Comparison of ENCODE assay signal across 19 cellular contexts in genomic region chr5:154830596-154830995, GRCh38. TPM values are rescaled to one million over a fixed set of nuclear protein-coding genes. Genes with fewer than 3 reads are reported as not detected.
DNase-seq lines count a peak whose midpoint lies in the region; ATAC-seq and TF ChIP-seq lines count a peak whose summit lies in the region.
"Had no signal": no experiment of that assay in that cellular context is flagged by ENCODE, and none has a peak within 500 bp of the region (broad histone marks: within the 10 kb centered on the region; RNA-seq: fewer than 3 reads in every experiment).

No MANE protein-coding gene starts in this region.

- DNase-seq in activated T-cell treated with anti-CD3 and anti-CD28 coated beads, Interleukin-2, amount 50 U/mL, for 72 hours, result no peak
- no peak for DNase-seq in activated T-cell treated with anti-CD3 and anti-CD28 coated beads, Interleukin-2, amount 50 U/mL, for 4 hours
- DNase-seq in T-cell, result no peak
- no peak for DNase-seq in suprapubic skin (ENCODE audit: low spot score in 2 of 2)
- DNase-seq in head of caudate nucleus, result no peak
- DNase-seq in NCI-H146 (lab: John Stamatoyannopoulos, UW), result no peak
- DNase-seq: COR-L47, cortex of kidney, heart right ventricle, mesenchymal stem cell, NCI-H187 treated with DMSO at 0.1 percent for 48 hours, NCI-H446, trophoblast cell had no signal

- intact Hi-C loops in head of caudate nucleus (cut with DNase I), result no loop called here

- whole genome bisulfite sequencing in esophagus, 2 donors, result 76 to 87% methylated on average over 4 of the region's 4 CpGs
- 69% methylated on average over 4 of the region's 4 CpGs for WGBS in suprapubic skin

- H3K27me3 Mint-ChIP-seq in activated T-cell treated with anti-CD3 and anti-CD28 coated beads, Interleukin-2, amount 50 U/mL, for 72 hours (ENCODE audit: low read depth), result no peaks in the 10 kb centered on the region
- no peaks in the 10 kb centered on the region for H3K27me3 Mint-ChIP-seq in activated T-cell treated with anti-CD3 and anti-CD28 coated beads, Interleukin-2, amount 50 U/mL, for 4 hours (ENCODE audit: low read depth)
- H3K27me3 Mint-ChIP-seq in T-cell, result no peaks in the 10 kb centered on the region

- no peak for ATAC-seq in activated T-cell treated with anti-CD3 and anti-CD28 coated beads, Interleukin-2, amount 50 U/mL, for 72 hours (replicated peaks in 1 of 2)
- ATAC-seq in activated T-cell treated with anti-CD3 and anti-CD28 coated beads, Interleukin-2, amount 50 U/mL, for 4 hours, result no peak
- ATAC-seq in T-cell (replicated peaks in 1 of 4) (no peak), HG03280 (IDR thresholded peaks at IDR 0.05; ENCODE audit: unreplicated experiment) (no peak)
- ATAC-seq: GM12878, GM23338, heart right ventricle had no signal

- CTCF ChIA-PET in T-cell (lab: Charles Lee), result no interaction called here

- no peak for TF ChIP-seq EP300 in suprapubic skin (IDR thresholded peaks at IDR 0.05)

- H3K4me3 Mint-ChIP-seq in activated T-cell treated with anti-CD3 and anti-CD28 coated beads, Interleukin-2, amount 50 U/mL, for 72 hours, result peak overlapping the region in 1 of 2 donors; percentile 11
- no peak overlapping the region for H3K4me3 Mint-ChIP-seq in activated T-cell treated with anti-CD3 and anti-CD28 coated beads, Interleukin-2, amount 50 U/mL, for 4 hours
- H3K4me3 Mint-ChIP-seq in T-cell, result peak overlapping the region in 1 of 3 donors; percentile 68
- H3K4me3 Mint-ChIP-seq: GM23338 had no signal

- POLR2A ChIA-PET in T-cell (lab: Charles Lee), result no interaction called here

- peak overlapping the region; percentile 77 for H3K27ac Mint-ChIP-seq in activated T-cell treated with anti-CD3 and anti-CD28 coated beads, Interleukin-2, amount 50 U/mL, for 72 hours
- H3K27ac Mint-ChIP-seq in T-cell, result peak overlapping the region; percentile 91 to 94
- H3K27ac Mint-ChIP-seq: GM23338 had no signal

- H3K4me3 ChIP-seq in esophagus (ENCODE audit: low read depth in 1 of 2, low read length in 2 of 2) (no peak overlapping the region), suprapubic skin (no peak overlapping the region)
- H3K4me3 ChIP-seq: ascending aorta, GM12878, GM23338, heart right ventricle, MG63 had no signal

- peaks cover 40% of the 10 kb centered on the region for H3K4me1 Mint-ChIP-seq in activated T-cell treated with anti-CD3 and anti-CD28 coated beads, Interleukin-2, amount 50 U/mL, for 72 hours (ENCODE audit: low read depth)
- peaks cover 35% of the 10 kb centered on the region for H3K4me1 Mint-ChIP-seq in activated T-cell treated with anti-CD3 and anti-CD28 coated beads, Interleukin-2, amount 50 U/mL, for 4 hours (ENCODE audit: low read depth)
- H3K4me1 Mint-ChIP-seq in T-cell, result peaks cover 37 to 57% (median 51%) of the 10 kb centered on the region in 3 donors

- no peaks in the 10 kb centered on the region for H3K9me3 Mint-ChIP-seq in activated T-cell treated with anti-CD3 and anti-CD28 coated beads, Interleukin-2, amount 50 U/mL, for 72 hours
- H3K9me3 Mint-ChIP-seq in activated T-cell treated with anti-CD3 and anti-CD28 coated beads, Interleukin-2, amount 50 U/mL, for 4 hours, result no peaks in the 10 kb centered on the region
- no peaks in the 10 kb centered on the region for H3K9me3 Mint-ChIP-seq in T-cell
- H3K9me3 Mint-ChIP-seq: GM23338 had no signal

- TF ChIP-seq CTCF in suprapubic skin (IDR thresholded peaks at IDR 0.05), result no peak

- H3K36me3 ChIP-seq in esophagus (ENCODE audit: control insufficient read depth in 2 of 2, insufficient read depth in 2 of 2, low read length in 1 of 2), result peaks cover 6 to 7% of the 10 kb centered on the region in 2 donors
- H3K36me3 ChIP-seq in suprapubic skin, result peaks cover 45% of the 10 kb centered on the region

- H3K36me3 Mint-ChIP-seq in activated T-cell treated with anti-CD3 and anti-CD28 coated beads, Interleukin-2, amount 50 U/mL, for 72 hours (ENCODE audit: insufficient read depth in 2 of 2), result peaks cover 4 to 16% of the 10 kb centered on the region in 2 donors
- H3K36me3 Mint-ChIP-seq in activated T-cell treated with anti-CD3 and anti-CD28 coated beads, Interleukin-2, amount 50 U/mL, for 4 hours (ENCODE audit: insufficient read depth), result peaks cover 18% of the 10 kb centered on the region
- peaks cover 4% of the 10 kb centered on the region for H3K36me3 Mint-ChIP-seq in T-cell

- no peak for TF ChIP-seq POLR2A in suprapubic skin (IDR thresholded peaks at IDR 0.05)

- H3K27ac ChIP-seq in esophagus (ENCODE audit: low read depth in 2 of 2, low read length in 1 of 2) (peak overlapping the region; percentile 75 to 90), suprapubic skin (peak overlapping the region; percentile 76)
- H3K27ac ChIP-seq: ascending aorta had no signal

- no peaks in the 10 kb centered on the region for H3K27me3 ChIP-seq in esophagus (ENCODE audit: control insufficient read depth in 1 of 2, insufficient read depth in 2 of 2, low read length in 2 of 2)
- no peaks in the 10 kb centered on the region for H3K27me3 ChIP-seq in suprapubic skin
- H3K27me3 ChIP-seq: ascending aorta, heart right ventricle, MG63 had no signal

- H3K9me3 ChIP-seq in esophagus (ENCODE audit: control insufficient read depth in 2 of 2, insufficient read depth in 1 of 2, low read depth in 1 of 2, low read length in 1 of 2), result no peaks in the 10 kb centered on the region
- no peaks in the 10 kb centered on the region for H3K9me3 ChIP-seq in suprapubic skin
- H3K9me3 ChIP-seq: ascending aorta, heart right ventricle, MG63 had no signal

- H3K4me1 ChIP-seq in esophagus (ENCODE audit: control insufficient read depth in 2 of 2, insufficient read depth in 2 of 2, low read length in 1 of 2) (peaks cover 0 to 12% of the 10 kb centered on the region in 2 donors), suprapubic skin (peaks cover 33% of the 10 kb centered on the region)

RNA-seq across cellular contexts. Expression of gene FAXDC2, which starts 19.8 kb away (rescaled TPM):
- under 1 TPM in 1 of 2 donors, not detected in 1; 0.43 TPM for total RNA-seq in activated T-cell treated with anti-CD3 and anti-CD28 coated beads, Interleukin-2, amount 50 U/mL, for 72 hours
- under 1 TPM in 1 of 3 donors, not detected in 2; 0.40 TPM for total RNA-seq in activated T-cell treated with anti-CD3 and anti-CD28 coated beads, Interleukin-2, amount 50 U/mL, for 4 hours
- under 1 TPM in 4 of 5 donors, not detected in 1; 0.29 to 0.44 (median 0.38) TPM for total RNA-seq in T-cell
- 1 to 10 TPM; 2.4 to 6.0 TPM for polyA plus RNA-seq in esophagus
- total RNA-seq in suprapubic skin, result 10 to 100 TPM; 27.1 to 62.1 (median 40.8) TPM

RNA-seq across cellular contexts. Expression of gene CNOT8, which starts 27.8 kb away (rescaled TPM):
- 10 to 100 TPM; 59.3 to 63.8 TPM for total RNA-seq in activated T-cell treated with anti-CD3 and anti-CD28 coated beads, Interleukin-2, amount 50 U/mL, for 72 hours
- total RNA-seq in activated T-cell treated with anti-CD3 and anti-CD28 coated beads, Interleukin-2, amount 50 U/mL, for 4 hours, result 10 to 100 TPM; 44.9 to 50.1 (median 48.0) TPM
- total RNA-seq in T-cell (100 to 1,000 TPM in 3 of 5 donors, 10 to 100 TPM in 2; 85.9 to 113 (median 100) TPM), suprapubic skin (10 to 100 TPM; 55.3 to 83.5 (median 76.6) TPM)
- polyA plus RNA-seq in esophagus, result 10 to 100 TPM; 18.1 to 21.2 TPM

Comparison
In these comparisons a context has a peak if more than half of its experiments do, and no peak if none do; other contexts are left out.
1. RNA of gene FAXDC2, which starts 19.8 kb away (total RNA-seq): 27.1 to 62.1 TPM in suprapubic skin; 0.43 TPM in activated T-cell treated with anti-CD3 and anti-CD28 coated beads, Interleukin-2, amount 50 U/mL, for 72 hours, 0.29 to 0.44 TPM in T-cell and 0.40 TPM in activated T-cell treated with anti-CD3 and anti-CD28 coated beads, Interleukin-2, amount 50 U/mL, for 4 hours; every median in the first group is over 10 times any median in the second.